1 cellular context compared by ENCODE assay signal in the genomic region with DNA sequence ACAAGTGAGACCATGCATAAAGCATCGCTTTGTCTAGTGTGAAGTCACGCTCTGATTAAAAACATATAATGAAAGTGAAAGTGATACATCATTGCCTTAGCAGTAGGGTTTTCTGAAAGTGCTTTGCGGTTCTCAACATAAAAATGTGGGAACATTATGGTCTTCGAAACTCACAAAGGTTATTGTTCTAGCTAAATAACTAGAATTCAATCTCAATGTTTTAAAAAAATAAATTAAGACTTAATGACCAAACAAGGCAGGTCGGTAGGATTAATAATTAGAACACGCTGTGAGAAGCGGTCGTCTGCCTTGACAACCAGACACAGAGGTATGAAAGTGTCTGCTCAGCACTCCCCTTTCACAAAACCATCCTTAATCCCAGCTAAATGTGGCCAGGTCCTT.
TF ChIP-seq lines count a peak whose summit lies in the region.

No MANE protein-coding gene starts in this region.

TF ChIP-seq in GM23338, 12 proteins besides CTCF, POLR2A, EP300 and RAD21 (continued from another document):
- TF ChIP-seq ZNF462 (CRISPR knock-in tag; IDR thresholded peaks at IDR 0.05) (no peak), EZH2phosphoT487 (IDR thresholded peaks at IDR 0.05; ENCODE audit: unreplicated experiment) (no peak), ZNF114 (CRISPR knock-in tag; IDR thresholded peaks at IDR 0.05) (no peak)
